ENCODE assay signal across 9 cellular contexts in genomic region chr4:17780461-17781071, GRCh38. TPM values are rescaled to one million over a fixed set of nuclear protein-coding genes. Genes with fewer than 3 reads are reported as not detected.
A peak's percentile ranks its signal among the peaks of the same experiment; 100 is the strongest.
DNase-seq lines count a peak whose midpoint lies in the region; ATAC-seq and TF ChIP-seq lines count a peak whose summit lies in the region.
"Had no signal": no experiment of that assay in that cellular context is flagged by ENCODE, and none has a peak within 500 bp of the region (broad histone marks: within the 10 kb centered on the region; RNA-seq: fewer than 3 reads in every experiment).

No MANE protein-coding gene starts in this region.

- intact Hi-C loops in Caco-2 (cut with micrococcal nuclease; ENCODE audit: unreplicated experiment), result no loop called here

- WGBS in HUES64, result 55% methylated on average over 11 of the region's 11 CpGs

- no peak for TF ChIP-seq CTCF in choroid plexus epithelial cell (conservative IDR thresholded peaks at IDR 0.05; ENCODE audit: low read depth, low read length)
- no peak for TF ChIP-seq CTCF in Caco-2 (IDR thresholded peaks at IDR 0.05; ENCODE audit: insufficient read depth in 1 of 2, low read depth in 1 of 2, low read length in 1 of 2, severe bottlenecking in 1 of 2, unreplicated experiment in 1 of 2)

- peaks cover 2% of the 10 kb centered on the region for H3K27me3 Mint-ChIP-seq in Caco-2 (ENCODE audit: insufficient read depth, unreplicated experiment)

- H3K4me3 Mint-ChIP-seq in Caco-2 (ENCODE audit: unreplicated experiment), result no peak overlapping the region

- peak overlapping the region; percentile 84 for H2AFZ ChIP-seq in ACC112 (ENCODE audit: low read length, unreplicated experiment)
- H2AFZ ChIP-seq: PC-9 had no signal

- no peak for ATAC-seq in GM18498 (IDR thresholded peaks at IDR 0.05; ENCODE audit: unreplicated experiment)

- H3K9me3 ChIP-seq in HUES64 (ENCODE audit: insufficient read depth, low read depth, low read length) (no peaks in the 10 kb centered on the region), mucosa of stomach (ENCODE audit: control insufficient read depth, low read length) (no peaks in the 10 kb centered on the region), Caco-2 (no peaks in the 10 kb centered on the region)

- no peak overlapping the region for H3K27ac Mint-ChIP-seq in Caco-2 (ENCODE audit: unreplicated experiment)

- H3K27ac ChIP-seq in ACC112 (ENCODE audit: low read depth, low read length) (no peak overlapping the region), HUES64 (ENCODE audit: low read depth, low read length) (no peak overlapping the region)
- H3K27ac ChIP-seq: PC-9 had no signal

- no TSS peak for BruUV-seq in Caco-2 (replicated peaks; lab: Mats Ljungman, UMichigan)

- H3K9me3 Mint-ChIP-seq in Caco-2 (ENCODE audit: unreplicated experiment), result no peaks in the 10 kb centered on the region

- H3K9ac ChIP-seq in HUES64 (ENCODE audit: low read depth, low read length) (peak overlapping the region; percentile 37), mucosa of stomach (ENCODE audit: low read length) (peak overlapping the region; percentile 39)

- no peaks in the 10 kb centered on the region for H3K36me3 Mint-ChIP-seq in Caco-2 (ENCODE audit: insufficient read depth, unreplicated experiment)

- H3K27me3 ChIP-seq in ACC112 (ENCODE audit: insufficient read depth, low read length) (peaks cover 64% of the 10 kb centered on the region), HUES64 (ENCODE audit: insufficient read depth, low read length) (peaks cover 60% of the 10 kb centered on the region), mucosa of stomach (ENCODE audit: control insufficient read depth, insufficient read depth, low read length) (peaks cover 33% of the 10 kb centered on the region), Caco-2 (replicated peaks; ENCODE audit: control insufficient read depth, insufficient read depth, low read length) (no peaks in the 10 kb centered on the region)

- H3K79me2 ChIP-seq in ACC112 (ENCODE audit: control insufficient read depth, insufficient read depth, low read length, unreplicated experiment), result no peaks in the 10 kb centered on the region

- DNase-seq in choroid plexus epithelial cell (ENCODE audit: low read depth), result no peak
- DNase-seq in activated gamma-delta T cell treated with Interleukin-2 at 50 U/mL for 16 hours, result no peak
- DNase-seq in Caco-2, result no peak
- no peak for DNase-seq in cerebellar cortex (ENCODE audit: low spot score)
- DNase-seq: PC-9 had no signal

- H3K36me3 ChIP-seq in ACC112 (ENCODE audit: insufficient read depth, low read length) (no peaks in the 10 kb centered on the region), HUES64 (ENCODE audit: insufficient read depth, low read length) (no peaks in the 10 kb centered on the region), mucosa of stomach (ENCODE audit: control insufficient read depth, insufficient read depth, low read length) (no peaks in the 10 kb centered on the region), Caco-2 (ENCODE audit: control insufficient read depth, insufficient read depth, low read length) (no peaks in the 10 kb centered on the region)

- no peaks in the 10 kb centered on the region for H3K4me1 Mint-ChIP-seq in Caco-2 (ENCODE audit: low read depth, unreplicated experiment)

- POLR2A ChIA-PET in Caco-2 (lab: Charles Lee), result no interaction called here

- H3K4me1 ChIP-seq in ACC112 (ENCODE audit: control insufficient read depth, insufficient read depth, low read length, unreplicated experiment) (peaks cover 5% of the 10 kb centered on the region), HUES64 (ENCODE audit: insufficient read depth, low read length) (peaks cover 6% of the 10 kb centered on the region; the same call in 1 of the 2 replicates), mucosa of stomach (ENCODE audit: control insufficient read depth, insufficient read depth, low read length) (peaks cover 10% of the 10 kb centered on the region), Caco-2 (no peaks in the 10 kb centered on the region)

- CTCF ChIA-PET in Caco-2 (lab: Charles Lee), result no interaction called here

- peak overlapping the region; percentile 76 for H3K4me3 ChIP-seq in ACC112 (ENCODE audit: low read depth, low read length)
- H3K4me3 ChIP-seq in HUES64 (ENCODE audit: low read length), result peak overlapping the region; percentile 54
- H3K4me3 ChIP-seq in choroid plexus epithelial cell (ENCODE audit: low read depth, low read length), result peak overlapping the region; percentile 47
- H3K4me3 ChIP-seq in mucosa of stomach (ENCODE audit: low read length), result peak overlapping the region; percentile 47
- H3K4me3 ChIP-seq in Caco-2 (ENCODE audit: low read depth, low read length), result no peak overlapping the region
- H3K4me3 ChIP-seq: PC-9 had no signal

RNA-seq across cellular contexts. Expression of gene FAM184B, which starts 0.9 kb away (rescaled TPM):
- 0.15 TPM for polyA plus RNA-seq in HUES64 (2013, experiment 1 of 2)
- 0.19 TPM for polyA plus RNA-seq in HUES64 (2013, experiment 2 of 2)
- not detected in 2 replicates for total RNA-seq in Caco-2 (2022)
- total RNA-seq: PC-9 had no signal

RNA-seq across cellular contexts. Expression of gene DCAF16, which starts 30.0 kb away (rescaled TPM):
- polyA plus RNA-seq in HUES64 (2013, experiment 1 of 2), result 22.4 TPM
- polyA plus RNA-seq in HUES64 (2013, experiment 2 of 2), result 27.4 TPM
- 52.3 and 55.3 TPM in 2 replicates for total RNA-seq in Caco-2 (2022)

RNA-seq across cellular contexts. Expression of gene NCAPG, which starts 30.2 kb away (rescaled TPM):
- polyA plus RNA-seq in HUES64 (2013, experiment 1 of 2), result 46.4 TPM
- polyA plus RNA-seq in HUES64 (2013, experiment 2 of 2), result 56.7 TPM
- total RNA-seq in Caco-2 (2022), result 48.9 and 54.0 TPM in 2 replicates
